20 cellular contexts compared by ENCODE assay signal in the genomic region with DNA sequence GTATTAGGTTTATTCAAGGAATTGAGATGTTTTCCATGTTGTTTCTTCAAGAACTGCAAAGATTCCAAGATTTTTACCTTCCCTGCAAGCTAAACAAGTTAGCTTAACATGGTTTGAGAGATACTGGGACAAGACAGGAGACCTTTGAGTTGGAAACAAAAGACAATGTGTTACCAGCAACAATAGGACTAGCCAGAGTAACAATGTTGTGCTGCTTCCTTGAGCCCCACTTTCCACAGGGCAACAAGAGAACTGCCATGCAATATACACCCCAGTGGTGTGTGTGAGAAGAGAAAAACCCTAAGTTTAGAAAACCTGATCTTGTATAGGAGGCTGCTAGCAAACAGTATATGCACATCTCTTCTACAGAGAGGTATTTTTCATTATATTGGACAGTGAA.
DNase-seq lines count a peak whose midpoint lies in the region; ATAC-seq, FAIRE-seq and TF ChIP-seq lines count a peak whose summit lies in the region.
"Had no signal": no experiment of that assay in that cellular context is flagged by ENCODE, and none has a peak within 500 bp of the region (broad histone marks: within the 10 kb centered on the region; RNA-seq: fewer than 3 reads in every experiment).

No MANE protein-coding gene starts in this region.

- H3F3A ChIP-seq in GM23338 (replicated peaks; ENCODE audit: low read depth) (no peaks in the 10 kb centered on the region), SK-N-SH (replicated peaks; ENCODE audit: insufficient read depth) (no peaks in the 10 kb centered on the region)

- DNase-seq in GM23338 (ENCODE audit: low spot score) (peak; percentile 14), H1 (ENCODE audit: low read depth in 1 of 2, low spot score in 2 of 2) (no peak), iPS-NIHi11 (ENCODE audit: low spot score) (peak; percentile 8), SK-N-SH (no peak), hepatocyte (ENCODE audit: low spot score) (no peak)
- no peak for DNase-seq in CD4-positive, alpha-beta T cell
- DNase-seq: AML-193; CD4-positive, alpha-beta memory T cell; CD8-positive, alpha-beta memory T cell; COR-L47; DMS 273 treated with DMSO at 0.1 percent for 48 hours; DMS79 treated with DMSO at 0.1 percent for 48 hours; GF-D8 had no signal

- FAIRE-seq in H1 (lab: Jason Lieb, UNC), result peak; percentile 60
- FAIRE-seq: A549, GM12891, GM19239 had no signal

- TF ChIP-seq RAD21 in H1 (IDR thresholded peaks at IDR 0.05 in 1 of 2, conservative IDR thresholded peaks at IDR 0.05 in 1 of 2; ENCODE audit: low read depth in 2 of 2, low read length in 2 of 2) (no peak), SK-N-SH (IDR thresholded peaks at IDR 0.05; ENCODE audit: low read length) (no peak)

- H2BK20ac ChIP-seq in H1 (ENCODE audit: low read length), result no peak overlapping the region

- intact Hi-C loops in CD4-positive, alpha-beta T cell (cut with DNase I, micrococcal nuclease), result no loop called here

- H2AFZ ChIP-seq in GM23338 (peak overlapping the region; percentile 2; the same call in 1 of the 2 replicates), H1 (ENCODE audit: low read length) (peak overlapping the region; percentile 90; the same call in 1 of the 2 replicates), SK-N-SH (ENCODE audit: low read depth) (no peak overlapping the region), hepatocyte (no peak overlapping the region)

- H3K4me1 ChIP-seq in GM23338 (ENCODE audit: insufficient read depth) (no peaks in the 10 kb centered on the region), H1 (replicated peaks in 1 of 4; ENCODE audit: control insufficient read depth in 3 of 4, insufficient read depth in 4 of 4, low read length in 3 of 4) (peaks cover 0 to 2% (median 0%) of the 10 kb centered on the region in 4 experiments; a peak in 1 of 7 replicates), SK-N-SH (ENCODE audit: control insufficient read depth in 1 of 2, insufficient read depth in 2 of 2, low read depth in 1 of 2, low read length in 1 of 2) (no peaks in the 10 kb centered on the region; a peak in 1 of 4 replicates), hepatocyte (ENCODE audit: insufficient read depth) (no peaks in the 10 kb centered on the region)
- H3K4me1 ChIP-seq: A549 had no signal

- H3K27me3 ChIP-seq in GM23338 (ENCODE audit: insufficient read depth) (no peaks in the 10 kb centered on the region), H1 (replicated peaks in 1 of 4; ENCODE audit: control insufficient read depth in 3 of 4, extremely low read depth in 1 of 4, insufficient read depth in 3 of 4, low read length in 3 of 4) (no peaks in the 10 kb centered on the region), SK-N-SH (ENCODE audit: insufficient read depth) (no peaks in the 10 kb centered on the region), hepatocyte (no peaks in the 10 kb centered on the region)
- no peaks in the 10 kb centered on the region for H3K27me3 ChIP-seq in CD4-positive, alpha-beta T cell (ENCODE audit: control insufficient read depth, insufficient read depth, low read length)
- H3K27me3 ChIP-seq: BLaER1 treated with 17β-estradiol and CSF1 and Interleukin-3, amounts not matched to agents 10 nM and 100 nM had no signal

- no peak overlapping the region for H4K5ac ChIP-seq in H1 (ENCODE audit: insufficient read length, low read depth, low read length)

- H3K9me2 ChIP-seq in GM23338 (ENCODE audit: insufficient read depth) (peaks cover 4% of the 10 kb centered on the region; the same call in 1 of the 2 replicates), SK-N-SH (no peaks in the 10 kb centered on the region), hepatocyte (replicated peaks; ENCODE audit: insufficient read depth) (no peaks in the 10 kb centered on the region)

- no peak overlapping the region for H4K8ac ChIP-seq in H1 (ENCODE audit: extremely low read depth, insufficient read depth, low read length)

- POLR2A ChIA-PET in H1 (lab: Charles Lee; ENCODE audit: partially characterized antibody) (no interaction called here), SK-N-SH (lab: Yijun Ruan, JAX) (no interaction called here)
- POLR2A ChIA-PET in CD4-positive, alpha-beta T cell (lab: Charles Lee), result no interaction called here

- no peak overlapping the region for H4K91ac ChIP-seq in H1 (replicated peaks; ENCODE audit: insufficient read length, low read length)

- H3K9me3 ChIP-seq in H1 (ENCODE audit: insufficient read depth in 2 of 2, low read depth in 1 of 2, low read length in 1 of 2) (no peaks in the 10 kb centered on the region), SK-N-SH (peaks cover 5% of the 10 kb centered on the region; the same call in 1 of the 2 replicates), hepatocyte (ENCODE audit: low read depth) (no peaks in the 10 kb centered on the region)
- H3K9me3 ChIP-seq in CD4-positive, alpha-beta T cell (ENCODE audit: control insufficient read depth, low read length), result no peaks in the 10 kb centered on the region
- H3K9me3 ChIP-seq: A549 had no signal

- H3K4me2 ChIP-seq in GM23338 (no peak overlapping the region), H1 (ENCODE audit: insufficient read depth in 1 of 2, low read depth in 2 of 2, low read length in 2 of 2) (no peak overlapping the region), SK-N-SH (no peak overlapping the region), hepatocyte (no peak overlapping the region)
- H3K4me2 ChIP-seq: A549; BLaER1 treated with 17β-estradiol and CSF1 and Interleukin-3, amounts not matched to agents 10 nM and 100 nM had no signal

- H3K36me3 Mint-ChIP-seq in GM23338 (ENCODE audit: low read depth), result peaks cover 6% of the 10 kb centered on the region; the same call in 2 of the 3 replicates
- H3K36me3 Mint-ChIP-seq in CD4-positive, alpha-beta T cell (ENCODE audit: low read depth), result no peaks in the 10 kb centered on the region
- H3K36me3 Mint-ChIP-seq: CD4-positive, alpha-beta memory T cell; CD8-positive, alpha-beta memory T cell had no signal

- no peak overlapping the region for H3K4me3 Mint-ChIP-seq in GM23338
- H3K4me3 Mint-ChIP-seq in CD4-positive, alpha-beta T cell, result no peak overlapping the region
- H3K4me3 Mint-ChIP-seq: B cell; CD4-positive, alpha-beta memory T cell; CD8-positive, alpha-beta memory T cell had no signal

- H3K18ac ChIP-seq in H1 (ENCODE audit: extremely low read depth, low read length), result no peak overlapping the region

- H3K79me2 ChIP-seq in GM23338 (replicated peaks; ENCODE audit: insufficient read depth) (no peaks in the 10 kb centered on the region), H1 (ENCODE audit: control insufficient read depth in 1 of 2, insufficient read depth in 2 of 2, low read length in 2 of 2) (no peaks in the 10 kb centered on the region), SK-N-SH (ENCODE audit: insufficient read depth) (no peaks in the 10 kb centered on the region), hepatocyte (no peaks in the 10 kb centered on the region)

- H3K27ac ChIP-seq in GM23338 (ENCODE audit: low read depth), result no peak overlapping the region
- H3K27ac ChIP-seq in H1 (ENCODE audit: low read depth, low read length), result no peak overlapping the region
- H3K27ac ChIP-seq in CD4-positive, alpha-beta T cell (ENCODE audit: low read depth, low read length), result no peak overlapping the region
- no peak overlapping the region for H3K27ac ChIP-seq in SK-N-SH (ENCODE audit: low read depth in 2 of 2, low read length in 1 of 2)
- H3K27ac ChIP-seq in hepatocyte, result no peak overlapping the region
- H3K27ac ChIP-seq: 22Rv1; A549; BLaER1 treated with 17β-estradiol and CSF1 and Interleukin-3, amounts not matched to agents 10 nM and 100 nM; C4-2B had no signal

- no peak overlapping the region for H2AK5ac ChIP-seq in H1 (ENCODE audit: low read depth, low read length)

- H3K9ac ChIP-seq in H1 (replicated peaks in 1 of 4; ENCODE audit: extremely low read depth in 1 of 4, low read depth in 3 of 4, low read length in 3 of 4) (no peak overlapping the region), SK-N-SH (no peak overlapping the region)
- H3K9ac ChIP-seq: BLaER1 treated with 17β-estradiol and CSF1 and Interleukin-3, amounts not matched to agents 10 nM and 100 nM had no signal

- H3K36me3 ChIP-seq in GM23338 (ENCODE audit: insufficient read depth), result no peaks in the 10 kb centered on the region; the same call in 1 of the 2 replicates
- no peaks in the 10 kb centered on the region for H3K36me3 ChIP-seq in H1 (ENCODE audit: control insufficient read depth in 2 of 4, insufficient read depth in 4 of 4, low read length in 3 of 4)
- no peaks in the 10 kb centered on the region for H3K36me3 ChIP-seq in SK-N-SH (replicated peaks in 1 of 2; ENCODE audit: control insufficient read depth in 1 of 2, insufficient read depth in 2 of 2, low read length in 1 of 2)
- H3K36me3 ChIP-seq in hepatocyte (replicated peaks; ENCODE audit: insufficient read depth, low read depth), result no peaks in the 10 kb centered on the region

- no peak overlapping the region for H2BK5ac ChIP-seq in H1 (ENCODE audit: low read depth, low read length)

- TF ChIP-seq CTCF in GM23338 (conservative IDR thresholded peaks at IDR 0.05; ENCODE audit: low read depth in 2 of 2), result no peak
- TF ChIP-seq CTCF in H1 (IDR thresholded peaks at IDR 0.05; ENCODE audit: control extremely low read depth in 1 of 3, insufficient read depth in 1 of 3, low read depth in 1 of 3, low read length in 3 of 3), result no peak
- TF ChIP-seq CTCF in CD4-positive, alpha-beta T cell (IDR thresholded peaks at IDR 0.05), result no peak
- no peak for TF ChIP-seq CTCF in SK-N-SH (IDR thresholded peaks at IDR 0.05)
- no peak for TF ChIP-seq CTCF in hepatocyte (IDR thresholded peaks at IDR 0.05; ENCODE audit: poor library complexity)

- no peaks in the 10 kb centered on the region for H4K20me1 ChIP-seq in GM23338 (replicated peaks; ENCODE audit: insufficient read depth)
- H4K20me1 ChIP-seq in H1 (replicated peaks in 1 of 2; ENCODE audit: control insufficient read depth in 1 of 2, insufficient read depth in 2 of 2, low read length in 2 of 2), result no peaks in the 10 kb centered on the region
- no peaks in the 10 kb centered on the region for H4K20me1 ChIP-seq in SK-N-SH (ENCODE audit: insufficient read depth)
- no peaks in the 10 kb centered on the region for H4K20me1 ChIP-seq in hepatocyte (ENCODE audit: insufficient read depth, poor library complexity, severe bottlenecking)
- H4K20me1 ChIP-seq: BLaER1 treated with 17β-estradiol and CSF1 and Interleukin-3, amounts not matched to agents 10 nM and 100 nM had no signal

- H2BK120ac ChIP-seq in H1 (replicated peaks; ENCODE audit: low read depth, low read length), result no peak overlapping the region

- H3K4ac ChIP-seq in H1 (replicated peaks; ENCODE audit: insufficient read length, low read depth, low read length), result no peak overlapping the region

- no peaks in the 10 kb centered on the region for H3K23me2 ChIP-seq in H1 (ENCODE audit: low read depth, low read length)

- H3K56ac ChIP-seq in H1 (replicated peaks; ENCODE audit: insufficient read length, low read depth, low read length), result no peak overlapping the region

- no peak overlapping the region for H2BK12ac ChIP-seq in H1 (ENCODE audit: low read depth, low read length)

- no peaks in the 10 kb centered on the region for H3K4me1 Mint-ChIP-seq in GM23338
- H3K4me1 Mint-ChIP-seq in CD4-positive, alpha-beta T cell (ENCODE audit: low read depth), result no peaks in the 10 kb centered on the region
- H3K4me1 Mint-ChIP-seq: B cell; CD4-positive, alpha-beta memory T cell; CD8-positive, alpha-beta memory T cell had no signal

- no peak overlapping the region for H3K14ac ChIP-seq in H1 (ENCODE audit: insufficient read length)

- no peak overlapping the region for H3K4me3 ChIP-seq in GM23338
- no peak overlapping the region for H3K4me3 ChIP-seq in H1 (ENCODE audit: extremely low read depth in 1 of 4, insufficient read depth in 2 of 4, low read depth in 3 of 4, low read length in 4 of 4)
- no peak overlapping the region for H3K4me3 ChIP-seq in SK-N-SH (ENCODE audit: low read depth in 2 of 2, low read length in 1 of 2)
- no peak overlapping the region for H3K4me3 ChIP-seq in hepatocyte
- H3K4me3 ChIP-seq: A549; BLaER1 treated with 17β-estradiol and CSF1 and Interleukin-3, amounts not matched to agents 10 nM and 100 nM had no signal

- H2BK15ac ChIP-seq in H1 (ENCODE audit: low read length), result no peak overlapping the region

- ATAC-seq in GM23338, result peak; percentile 55
- ATAC-seq in CD4-positive, alpha-beta T cell (ENCODE audit: poor library complexity), result no peak
- ATAC-seq: A549 had no signal

- no peak overlapping the region for H3K23ac ChIP-seq in H1 (ENCODE audit: insufficient read length)

- no peak overlapping the region for H3K27ac Mint-ChIP-seq in GM23338
- no peak overlapping the region for H3K27ac Mint-ChIP-seq in CD4-positive, alpha-beta T cell
- H3K27ac Mint-ChIP-seq: B cell; CD4-positive, alpha-beta memory T cell; CD8-positive, alpha-beta memory T cell had no signal

- H3K79me1 ChIP-seq in H1 (ENCODE audit: low read depth, low read length), result no peaks in the 10 kb centered on the region

- no peak for TF ChIP-seq POLR2A in H1 (IDR thresholded peaks at IDR 0.05; ENCODE audit: control extremely low read depth in 1 of 2, low read depth in 2 of 2, low read length in 2 of 2)

- CTCF ChIA-PET in H1 (lab: Charles Lee; ENCODE audit: partially characterized antibody), result no interaction called here
- CTCF ChIA-PET in CD4-positive, alpha-beta T cell (lab: Charles Lee), result no interaction called here
- CTCF ChIA-PET in SK-N-SH (lab: Yijun Ruan, JAX), result no interaction called here

- no peaks in the 10 kb centered on the region for H3K27me3 Mint-ChIP-seq in GM23338 (ENCODE audit: insufficient read depth, low read depth, poor library complexity)
- H3K27me3 Mint-ChIP-seq in CD4-positive, alpha-beta T cell, result no peaks in the 10 kb centered on the region
- H3K27me3 Mint-ChIP-seq: B cell; CD4-positive, alpha-beta memory T cell; CD8-positive, alpha-beta memory T cell had no signal

- peaks cover 7% of the 10 kb centered on the region for H3K9me3 Mint-ChIP-seq in GM23338
- H3K9me3 Mint-ChIP-seq in CD4-positive, alpha-beta T cell, result peaks cover 6% of the 10 kb centered on the region

- TF ChIP-seq EP300 in H1 (IDR thresholded peaks at IDR 0.05; ENCODE audit: borderline replicate concordance in 1 of 2, low read depth in 2 of 2, low read length in 2 of 2), result no peak
- no peak for TF ChIP-seq EP300 in SK-N-SH (IDR thresholded peaks at IDR 0.05; ENCODE audit: borderline replicate concordance in 1 of 2, low read depth in 1 of 2, low read length in 1 of 2)

Comparison
In these comparisons a context has a peak if more than half of its experiments do, and no peak if none do; other contexts are left out.
1. DNase-seq: peak in GM23338 (single experiment) and iPS-NIHi11 (single experiment); none in H1 (0 of 2), CD4-positive, alpha-beta T cell (0 of 10), SK-N-SH (single experiment) and hepatocyte (single experiment).
2. H2AFZ ChIP-seq: peak in GM23338 (single experiment) and H1 (single experiment); none in SK-N-SH (single experiment) and hepatocyte (single experiment).